In the genomic region with DNA sequence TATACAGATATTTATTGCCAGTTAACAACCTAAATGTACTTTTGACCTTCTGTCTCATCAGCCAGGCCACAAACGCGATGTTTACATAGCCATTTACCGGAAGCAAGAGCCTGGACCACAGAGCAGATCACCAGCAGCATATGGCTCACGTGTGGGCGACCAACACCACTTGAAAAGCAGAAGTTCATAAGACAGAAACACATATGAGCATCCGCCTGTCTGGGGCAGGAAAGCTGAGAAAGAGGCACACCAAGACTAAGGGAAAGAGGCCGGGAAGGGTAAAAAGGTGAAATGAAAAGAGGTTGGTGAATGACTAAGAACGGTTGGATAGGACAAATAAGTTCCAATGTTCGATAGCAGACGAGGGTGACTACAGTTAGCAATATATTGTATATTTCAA, we compare ENCODE assay signal across 9 cellular contexts. TPM values are rescaled to one million over a fixed set of nuclear protein-coding genes. Genes with fewer than 3 reads are reported as not detected.
DNase-seq lines count a peak whose midpoint lies in the region; ATAC-seq and TF ChIP-seq lines count a peak whose summit lies in the region.
"Had no signal": no experiment of that assay in that cellular context is flagged by ENCODE, and none has a peak within 500 bp of the region (broad histone marks: within the 10 kb centered on the region; RNA-seq: fewer than 3 reads in every experiment).

No MANE protein-coding gene starts in this region.

- no peak overlapping the region for H3K27ac ChIP-seq in colonic mucosa
- H3K27ac ChIP-seq: C4-2B had no signal

- H3K9me3 Mint-ChIP-seq in T-helper 1 cell treated with Interleukin-12 subunit alpha and Interleukin-12 subunit beta and Interleukin-4 antibody, amounts not matched to agents 30 μg/mL and 1 μg/mL, for 36 hours: no peaks in the 10 kb centered on the region

- peak overlapping the region in 1 of 2 donors; percentile 10 for H3K9ac ChIP-seq in colonic mucosa (ENCODE audit: low read depth in 2 of 2, low read length in 2 of 2)

- H3K27me3 ChIP-seq in colonic mucosa: no peaks in the 10 kb centered on the region

- ATAC-seq in GM19328 (IDR thresholded peaks at IDR 0.05; ENCODE audit: unreplicated experiment): peak; percentile 92
- peak; percentile 95 for ATAC-seq in HG03175 (IDR thresholded peaks at IDR 0.05; ENCODE audit: unreplicated experiment)

- intact Hi-C loops in colonic mucosa (cut with DNase I): no loop called here

- peaks cover 31% of the 10 kb centered on the region for H3K27me3 Mint-ChIP-seq in T-helper 1 cell treated with Interleukin-12 subunit alpha and Interleukin-12 subunit beta and Interleukin-4 antibody, amounts not matched to agents 30 μg/mL and 1 μg/mL, for 36 hours (ENCODE audit: low read depth)

- H3K4me3 Mint-ChIP-seq in T-helper 1 cell treated with Interleukin-12 subunit alpha and Interleukin-12 subunit beta and Interleukin-4 antibody, amounts not matched to agents 30 μg/mL and 1 μg/mL, for 36 hours: peak overlapping the region; percentile 58

- H3K4me3 ChIP-seq in colonic mucosa: no peak overlapping the region

- no peaks in the 10 kb centered on the region for H3K4me1 ChIP-seq in colonic mucosa

- TF ChIP-seq CTCF in colonic mucosa (IDR thresholded peaks at IDR 0.05): no peak

- H3K4me1 Mint-ChIP-seq in T-helper 1 cell treated with Interleukin-12 subunit alpha and Interleukin-12 subunit beta and Interleukin-4 antibody, amounts not matched to agents 30 μg/mL and 1 μg/mL, for 36 hours (ENCODE audit: low read depth): peaks cover 16% of the 10 kb centered on the region

- H3K27ac Mint-ChIP-seq in T-helper 1 cell treated with Interleukin-12 subunit alpha and Interleukin-12 subunit beta and Interleukin-4 antibody, amounts not matched to agents 30 μg/mL and 1 μg/mL, for 36 hours: no peak overlapping the region

- peak; percentile 5 for DNase-seq in Ammon's horn (ENCODE audit: low spot score)
- DNase-seq in colonic mucosa: peak; percentile 32
- DNase-seq in stimulated activated CD4-positive, alpha-beta T cell treated with anti-CD3 and anti-CD28 coated beads, TNF-alpha, amount 100 ng/mL, for 4 hours (ENCODE audit: low read depth in 3 of 3): peak in 2 of 3 experiments; percentile 3 to 5
- no peak for DNase-seq in NCI-H2171 treated with DMSO at 0.1 percent for 48 hours (lab: John Stamatoyannopoulos, UW)
- no peak for DNase-seq in NCI-H2081 (lab: John Stamatoyannopoulos, UW)

- no peaks in the 10 kb centered on the region for H3K36me3 ChIP-seq in colonic mucosa

- no peaks in the 10 kb centered on the region for H3K36me3 Mint-ChIP-seq in T-helper 1 cell treated with Interleukin-12 subunit alpha and Interleukin-12 subunit beta and Interleukin-4 antibody, amounts not matched to agents 30 μg/mL and 1 μg/mL, for 36 hours (ENCODE audit: low read depth)

- no peaks in the 10 kb centered on the region for H3K9me3 ChIP-seq in colonic mucosa

RNA-seq across cellular contexts. Expression of a gene that starts 1.3 kb away (rescaled TPM):
- total RNA-seq in colonic mucosa: 100 to 1,000 TPM in 1 of 2 donors, 10 to 100 TPM in 1; 22.2 to 136 TPM

RNA-seq across cellular contexts. Expression of a gene that starts 28.9 kb away (rescaled TPM):
- total RNA-seq in colonic mucosa: 1 to 10 TPM; 4.9 to 5.9 TPM

Comparison
In these comparisons a context has a peak if more than half of its experiments do, and no peak if none do; other contexts are left out.
1. DNase-seq: peak in Ammon's horn (single experiment), colonic mucosa (single experiment) and stimulated activated CD4-positive, alpha-beta T cell treated with anti-CD3 and anti-CD28 coated beads, TNF-alpha, amount 100 ng/mL, for 4 hours (2 of 3); none in NCI-H2171 treated with DMSO at 0.1 percent for 48 hours (single experiment) and NCI-H2081 (0 of 2).